Comparison of ENCODE assay signal across 2 cellular contexts in genomic region chr11:103061656-103062055, GRCh38.
A peak's percentile ranks its signal among the peaks of the same experiment; 100 is the strongest.
TF ChIP-seq lines count a peak whose summit lies in the region.

No MANE protein-coding gene starts in this region.

TF ChIP-seq in IMR-90, 13 proteins besides CTCF, POLR2A, EP300 and RAD21:
- no peak for TF ChIP-seq FOS (IDR thresholded peaks at IDR 0.05; ENCODE audit: low read depth, low read length)
- TF ChIP-seq MAFK (IDR thresholded peaks at IDR 0.05; ENCODE audit: low read depth, low read length) = peak; percentile 64

TF ChIP-seq in K562, 482 proteins besides CTCF, POLR2A, EP300 and RAD21:
- TF ChIP-seq KDM1A (IDR thresholded peaks at IDR 0.05) (no peak), RBM15 (IDR thresholded peaks at IDR 0.05; ENCODE audit: insufficient read depth, low read length) (no peak), ZBTB9 (CRISPR knock-in tag; IDR thresholded peaks at IDR 0.05) (no peak), XRCC3 (IDR thresholded peaks at IDR 0.05) (no peak), KLF16 (IDR thresholded peaks at IDR 0.05) (no peak), ZNF316 (IDR thresholded peaks at IDR 0.05) (peak; percentile 66), C11orf30 (IDR thresholded peaks at IDR 0.05; ENCODE audit: low read depth) (peak; percentile 43; the same call in 1 of the 2 replicates), POLR2AphosphoS2 (IDR thresholded peaks at IDR 0.05; ENCODE audit: low read length) (no peak), RFX1 (IDR thresholded peaks at IDR 0.05) (no peak), MAFG (tag; conservative IDR thresholded peaks at IDR 0.05) (peak; percentile 26; the same call in 1 of the 2 replicates), MYC (IDR thresholded peaks at IDR 0.05; ENCODE audit: low read depth, low read length) (no peak), MYC (CRISPR knock-in tag; IDR thresholded peaks at IDR 0.05; ENCODE audit: borderline replicate concordance, low read depth) (no peak), ZNF444 (CRISPR knock-in tag; IDR thresholded peaks at IDR 0.05) (no peak), NEUROD1 (IDR thresholded peaks at IDR 0.05; ENCODE audit: borderline replicate concordance, low read depth, low read length, partially characterized antibody) (no peak), TBP (optimal IDR thresholded peaks at IDR 0.05; ENCODE audit: low read depth, low read length) (no peak), MAFF (IDR thresholded peaks at IDR 0.05; ENCODE audit: low read length) (peak; percentile 41; the same call in 1 of the 2 replicates)
- TF ChIP-seq, protein P1, sequence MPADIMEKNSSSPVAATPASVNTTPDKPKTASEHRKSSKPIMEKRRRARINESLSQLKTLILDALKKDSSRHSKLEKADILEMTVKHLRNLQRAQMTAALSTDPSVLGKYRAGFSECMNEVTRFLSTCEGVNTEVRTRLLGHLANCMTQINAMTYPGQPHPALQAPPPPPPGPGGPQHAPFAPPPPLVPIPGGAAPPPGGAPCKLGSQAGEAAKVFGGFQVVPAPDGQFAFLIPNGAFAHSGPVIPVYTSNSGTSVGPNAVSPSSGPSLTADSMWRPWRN (IDR thresholded peaks at IDR 0.05; ENCODE audit: low read depth) = no peak
- TF ChIP-seq, protein P2, sequence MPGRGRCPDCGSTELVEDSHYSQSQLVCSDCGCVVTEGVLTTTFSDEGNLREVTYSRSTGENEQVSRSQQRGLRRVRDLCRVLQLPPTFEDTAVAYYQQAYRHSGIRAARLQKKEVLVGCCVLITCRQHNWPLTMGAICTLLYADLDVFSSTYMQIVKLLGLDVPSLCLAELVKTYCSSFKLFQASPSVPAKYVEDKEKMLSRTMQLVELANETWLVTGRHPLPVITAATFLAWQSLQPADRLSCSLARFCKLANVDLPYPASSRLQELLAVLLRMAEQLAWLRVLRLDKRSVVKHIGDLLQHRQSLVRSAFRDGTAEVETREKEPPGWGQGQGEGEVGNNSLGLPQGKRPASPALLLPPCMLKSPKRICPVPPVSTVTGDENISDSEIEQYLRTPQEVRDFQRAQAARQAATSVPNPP (IDR thresholded peaks at IDR 0.05; ENCODE audit: borderline replicate concordance, insufficient read depth, insufficient read length) = no peak
- TF ChIP-seq, protein P3, sequence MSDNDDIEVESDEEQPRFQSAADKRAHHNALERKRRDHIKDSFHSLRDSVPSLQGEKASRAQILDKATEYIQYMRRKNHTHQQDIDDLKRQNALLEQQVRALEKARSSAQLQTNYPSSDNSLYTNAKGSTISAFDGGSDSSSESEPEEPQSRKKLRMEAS (CRISPR knock-in tag; IDR thresholded peaks at IDR 0.05) = no peak
